ENCODE assay signal across 8 cellular contexts in the genomic region with DNA sequence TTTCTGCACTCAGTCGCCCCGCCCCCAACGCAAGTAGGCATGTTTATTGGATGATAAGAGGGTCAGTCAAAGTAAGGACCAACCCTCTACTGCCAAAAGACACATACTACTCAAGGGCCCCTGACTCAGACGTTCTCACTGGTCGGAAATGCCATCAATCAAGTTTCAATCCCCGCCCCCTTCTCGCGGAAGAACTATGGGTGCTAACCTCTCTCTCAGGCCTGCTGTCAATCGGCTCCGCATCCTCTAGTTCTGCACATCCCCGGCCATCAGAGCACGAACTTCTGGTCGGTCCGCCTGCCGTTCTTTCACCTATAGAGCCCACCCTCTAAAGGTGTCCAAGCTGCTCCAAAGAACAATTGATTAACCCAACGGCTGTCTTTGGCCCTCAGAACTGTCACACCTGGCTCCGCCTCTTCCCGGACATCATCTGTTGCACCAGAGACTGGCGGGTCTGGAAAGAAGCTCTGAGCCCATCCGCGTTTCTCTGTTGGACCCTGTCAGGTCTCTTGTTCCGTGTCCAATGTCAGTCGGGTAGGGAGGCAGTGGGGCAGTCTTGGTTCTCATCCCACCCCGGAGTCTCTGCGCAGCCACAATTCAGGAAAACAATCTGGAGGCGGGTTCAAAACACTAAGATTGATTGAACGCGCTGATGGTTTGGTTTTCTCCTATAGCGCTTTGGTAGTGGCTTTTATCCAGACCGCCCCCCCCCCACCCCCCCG. TPM values are rescaled to one million over a fixed set of nuclear protein-coding genes. Genes with fewer than 3 reads are reported as not detected.
DNase-seq lines count a peak whose midpoint lies in the region; ATAC-seq and TF ChIP-seq lines count a peak whose summit lies in the region.

No MANE protein-coding gene starts in this region.

- H3K27me3 ChIP-seq in rectal smooth muscle tissue (ENCODE audit: control insufficient read depth, insufficient read depth, low read length): no peaks in the 10 kb centered on the region
- no peaks in the 10 kb centered on the region for H3K27me3 ChIP-seq in aorta (ENCODE audit: control insufficient read depth in 1 of 2, insufficient read depth in 2 of 2, low read length in 1 of 2)

- intact Hi-C loops in aorta (cut with DNase I): no loop called here

- peak; percentile 98 for ATAC-seq in GM18502 (IDR thresholded peaks at IDR 0.05; ENCODE audit: poor library complexity, unreplicated experiment)
- ATAC-seq in HG02943 (IDR thresholded peaks at IDR 0.05; ENCODE audit: low read depth, unreplicated experiment): peak; percentile 94
- ATAC-seq in aorta (ENCODE audit: low FRiP score): peak; percentile 95

- H3K36me3 ChIP-seq in rectal smooth muscle tissue (ENCODE audit: control insufficient read depth, insufficient read depth, low read length) (no peaks in the 10 kb centered on the region), aorta (ENCODE audit: control insufficient read depth in 1 of 2, insufficient read depth in 2 of 2, low read length in 1 of 2) (no peaks in the 10 kb centered on the region)

- no peak for TF ChIP-seq CTCF in astrocyte of the cerebellum (IDR thresholded peaks at IDR 0.05; ENCODE audit: low read depth, low read length, missing control alignments)

- WGBS in aorta, 2 donors: 0 to 29% methylated on average over 31 of the region's 31 CpGs

- H3K4me1 ChIP-seq in rectal smooth muscle tissue (ENCODE audit: control insufficient read depth, insufficient read depth, low read length) (no peaks in the 10 kb centered on the region), aorta (ENCODE audit: control insufficient read depth in 1 of 2, insufficient read depth in 2 of 2, low read length in 2 of 2) (no peaks in the 10 kb centered on the region)

- no peak overlapping the region for H3K9ac ChIP-seq in rectal smooth muscle tissue (ENCODE audit: low read length)

- H3K27ac ChIP-seq in rectal smooth muscle tissue (ENCODE audit: low read depth, low read length) (peak overlapping the region; percentile 77), aorta (ENCODE audit: low read depth in 1 of 2, low read length in 2 of 2) (peak overlapping the region in 1 of 2 donors; percentile 88)

- peak; percentile 76 to 91 for DNase-seq in NCI-H187 (lab: John Stamatoyannopoulos, UW)
- peak; percentile 52 to 96 (median 82) for DNase-seq in T-helper 2 cell
- DNase-seq in astrocyte of the cerebellum (ENCODE audit: low read depth): peak; percentile 90
- DNase-seq in hepatic stellate cell (ENCODE audit: low spot score): peak; percentile 86
- peak; percentile 92 to 93 for DNase-seq in aorta

- in situ Hi-C loops in astrocyte of the cerebellum (cut with HindIII; ENCODE audit: low sequenced_read_pairs): no loop called here

- H3K4me3 ChIP-seq in astrocyte of the cerebellum (ENCODE audit: low read depth, low read length): peak overlapping the region; percentile 59
- peak overlapping the region; percentile 76 for H3K4me3 ChIP-seq in rectal smooth muscle tissue (ENCODE audit: low read length)
- H3K4me3 ChIP-seq in aorta (ENCODE audit: low read length in 2 of 2): peak overlapping the region; percentile 25 to 95

- no peaks in the 10 kb centered on the region for H3K9me3 ChIP-seq in aorta (ENCODE audit: control insufficient read depth, low read length)

RNA-seq across cellular contexts. Expression of gene NDUFB11, which starts 15.2 kb away (rescaled TPM):
- 10 to 100 TPM; 33.7 to 40.3 TPM for total RNA-seq in aorta
- 10 to 100 TPM; 65.7 to 69.5 TPM for polyA plus RNA-seq in aorta

RNA-seq across cellular contexts. Expression of gene RBM10, which starts 15.7 kb away (rescaled TPM):
- 10 to 100 TPM; 23.0 to 25.7 TPM for total RNA-seq in aorta
- 10 to 100 TPM in 1 of 2 donors, 1 to 10 TPM in 1; 8.4 to 46.8 TPM for polyA plus RNA-seq in aorta

RNA-seq across cellular contexts. Expression of gene RGN, which starts 51.1 kb away (rescaled TPM):
- 10 to 100 TPM; 10.3 to 20.2 TPM for total RNA-seq in aorta
- 10 to 100 TPM; 39.6 to 56.9 TPM for polyA plus RNA-seq in aorta
